8 cellular contexts compared by ENCODE assay signal in genomic region chr10:120942806-120943413, GRCh38.
DNase-seq lines count a peak whose midpoint lies in the region; ATAC-seq and TF ChIP-seq lines count a peak whose summit lies in the region.

No MANE protein-coding gene starts in this region.

- CTCF ChIA-PET in GM10248 (lab: Yijun Ruan, JAX) = interaction anchor here (0.8 to 2.3 kb wide), 11 partner anchors 11 to 958 kb away, joined by 3 to 8 read pairs (median 4); no protein-coding TSS in a partner anchor
- CTCF ChIA-PET in HEK293 (lab: Yijun Ruan, JAX) = interaction anchor here (0.5 to 1.8 kb wide), 23 partner anchors 9 to 1109 kb away, joined by 3 to 9 read pairs (median 3); no protein-coding TSS in a partner anchor

- H3K9me3 ChIP-seq in HEK293 (ENCODE audit: control insufficient read depth, insufficient read depth, low read depth, low read length) (no peaks in the 10 kb centered on the region), T-helper 17 cell (ENCODE audit: control insufficient read depth, low read length, poor library complexity, severe bottlenecking) (no peaks in the 10 kb centered on the region), left ventricle myocardium inferior (replicated peaks) (no peaks in the 10 kb centered on the region)

- H3K4me3 ChIP-seq in HEK293 (ENCODE audit: low read depth, low read length) = no peak overlapping the region
- H3K4me3 ChIP-seq in left ventricle myocardium inferior = peak overlapping the region; percentile 17

- H3K36me3 ChIP-seq in HEK293 (ENCODE audit: control insufficient read depth in 2 of 2, insufficient read depth in 1 of 2, low read length in 2 of 2) (no peaks in the 10 kb centered on the region), left ventricle myocardium inferior (no peaks in the 10 kb centered on the region)

- ATAC-seq in T-helper 17 cell (peak; percentile 94), sciatic nerve (peak; percentile 94)

- intact Hi-C loops in left ventricle myocardium inferior (cut with micrococcal nuclease) (loop anchor here (5.0 to 10.0 kb wide), 2 partner anchors 794 to 952 kb away; no protein-coding TSS in a partner anchor), sciatic nerve (cut with DNase I) (no loop called here)

- peak; percentile 94 for TF ChIP-seq CTCF in GM10248 (IDR thresholded peaks at IDR 0.05; ENCODE audit: control extremely low read depth, extremely low read depth, low read depth, missing control alignments)
- peak; percentile 91 for TF ChIP-seq CTCF in HEK293 (tag by site-specific recombination; IDR thresholded peaks at IDR 0.05)
- peak; percentile 86 for TF ChIP-seq CTCF in left ventricle myocardium inferior (IDR thresholded peaks at IDR 0.05; ENCODE audit: borderline replicate concordance)

- H3K27ac ChIP-seq in HEK293 (ENCODE audit: extremely low read depth, low read depth, low read length) (no peak overlapping the region), left ventricle myocardium inferior (replicated peaks) (no peak overlapping the region)

- H3K27me3 Mint-ChIP-seq in T-helper 17 cell = peaks cover 27% of the 10 kb centered on the region

- peaks cover 7% of the 10 kb centered on the region for H3K4me1 Mint-ChIP-seq in T-helper 17 cell

- H3K4me3 Mint-ChIP-seq in T-helper 17 cell = no peak overlapping the region

- H3K27ac Mint-ChIP-seq in T-helper 17 cell = no peak overlapping the region

- no peaks in the 10 kb centered on the region for H3K36me3 Mint-ChIP-seq in T-helper 17 cell (ENCODE audit: low read depth)

- peak; percentile 85 for DNase-seq in GM10248 (ENCODE audit: extremely low spot score)
- peak; percentile 61 for DNase-seq in NCI-H1048 (lab: John Stamatoyannopoulos, UW)
- DNase-seq in T-helper 17 cell = peak; percentile 43 to 69 (median 53)
- peak; percentile 70 for DNase-seq in amniotic epithelial cell (ENCODE audit: low read depth)
- peak; percentile 70 for DNase-seq in left ventricle myocardium inferior
- peak; percentile 92 for DNase-seq in sciatic nerve (ENCODE audit: low spot score)
- DNase-seq in mesenteric fat pad (ENCODE audit: low spot score) = no peak

- POLR2A ChIA-PET in GM10248 (lab: Yijun Ruan, JAX) = no interaction called here
- POLR2A ChIA-PET in HEK293 (lab: Yijun Ruan, JAX) = no interaction called here

- H3K4me1 ChIP-seq in HEK293 (ENCODE audit: control insufficient read depth, insufficient read depth, low read length) (no peaks in the 10 kb centered on the region; the same call in 1 of the 2 replicates), left ventricle myocardium inferior (no peaks in the 10 kb centered on the region)

- peaks cover 47% of the 10 kb centered on the region for H3K27me3 ChIP-seq in left ventricle myocardium inferior (ENCODE audit: low read depth)

TF ChIP-seq in HEK293, 187 proteins besides CTCF, POLR2A, EP300 and RAD21 (continues in another document):
- TF ChIP-seq PRDM4 (tag by site-specific recombination; IDR thresholded peaks at IDR 0.05) = no peak
- TF ChIP-seq ZNF792 (tag by site-specific recombination; IDR thresholded peaks at IDR 0.05) = no peak
- TF ChIP-seq ZBTB11 (tag by site-specific recombination; conservative IDR thresholded peaks at IDR 0.05; ENCODE audit: low read depth) = no peak
- TF ChIP-seq ZNF660 (tag by site-specific recombination; IDR thresholded peaks at IDR 0.05) = peak; percentile 79
- no peak for TF ChIP-seq ZNF18 (tag by site-specific recombination; IDR thresholded peaks at IDR 0.05)
- TF ChIP-seq KLF16 (tag by site-specific recombination; IDR thresholded peaks at IDR 0.05) = no peak
- peak; percentile 51 for TF ChIP-seq ZBTB17 (tag by site-specific recombination; IDR thresholded peaks at IDR 0.05)
- no peak for TF ChIP-seq ZNF391 (tag by site-specific recombination; IDR thresholded peaks at IDR 0.05; ENCODE audit: borderline replicate concordance, low read depth)
- peak; percentile 92 for TF ChIP-seq ZNF561 (tag by site-specific recombination; IDR thresholded peaks at IDR 0.05; ENCODE audit: borderline replicate concordance)
- TF ChIP-seq KLF1 (tag by site-specific recombination; IDR thresholded peaks at IDR 0.05) = no peak
- no peak for TF ChIP-seq ZNF677 (tag by site-specific recombination; IDR thresholded peaks at IDR 0.05)
- TF ChIP-seq ZXDB (tag by site-specific recombination; IDR thresholded peaks at IDR 0.05) = no peak
- no peak for TF ChIP-seq ZNF112 (tag by site-specific recombination; IDR thresholded peaks at IDR 0.05)
- TF ChIP-seq, protein P1, sequence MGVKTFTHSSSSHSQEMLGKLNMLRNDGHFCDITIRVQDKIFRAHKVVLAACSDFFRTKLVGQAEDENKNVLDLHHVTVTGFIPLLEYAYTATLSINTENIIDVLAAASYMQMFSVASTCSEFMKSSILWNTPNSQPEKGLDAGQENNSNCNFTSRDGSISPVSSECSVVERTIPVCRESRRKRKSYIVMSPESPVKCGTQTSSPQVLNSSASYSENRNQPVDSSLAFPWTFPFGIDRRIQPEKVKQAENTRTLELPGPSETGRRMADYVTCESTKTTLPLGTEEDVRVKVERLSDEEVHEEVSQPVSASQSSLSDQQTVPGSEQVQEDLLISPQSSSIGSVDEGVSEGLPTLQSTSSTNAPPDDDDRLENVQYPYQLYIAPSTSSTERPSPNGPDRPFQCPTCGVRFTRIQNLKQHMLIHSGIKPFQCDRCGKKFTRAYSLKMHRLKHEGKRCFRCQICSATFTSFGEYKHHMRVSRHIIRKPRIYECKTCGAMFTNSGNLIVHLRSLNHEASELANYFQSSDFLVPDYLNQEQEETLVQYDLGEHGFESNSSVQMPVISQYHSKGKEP (tag by site-specific recombination; IDR thresholded peaks at IDR 0.05) = no peak
- no peak for TF ChIP-seq ZNF704 (tag by site-specific recombination; IDR thresholded peaks at IDR 0.05)
- TF ChIP-seq ZNF510 (tag by site-specific recombination; IDR thresholded peaks at IDR 0.05; ENCODE audit: insufficient replicate concordance) = no peak
- no peak for TF ChIP-seq ZNF202 (tag by site-specific recombination; IDR thresholded peaks at IDR 0.05; ENCODE audit: borderline replicate concordance)
